In the genomic region with DNA sequence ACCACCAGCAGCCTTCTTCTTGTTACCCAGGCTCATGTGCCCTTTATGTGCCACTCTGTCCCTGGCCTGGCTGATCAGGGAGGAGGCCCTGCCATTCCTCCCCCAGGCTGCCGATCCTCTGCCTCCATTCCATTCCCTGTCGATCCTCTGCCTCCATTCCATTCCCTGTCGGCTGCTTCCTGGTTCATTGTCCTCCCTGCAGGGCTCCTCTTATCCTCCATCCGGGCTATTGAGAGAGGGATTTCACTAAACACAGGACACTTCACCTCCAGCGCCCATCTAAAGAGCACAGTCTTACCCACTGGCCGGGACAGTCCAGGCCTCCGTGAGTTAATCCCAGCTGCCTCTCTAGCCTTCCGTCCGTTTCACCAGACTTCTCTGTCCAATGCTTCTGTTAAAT, we compare ENCODE assay signal across 18 cellular contexts. TPM values are rescaled to one million over a fixed set of nuclear protein-coding genes. Genes with fewer than 3 reads are reported as not detected.
DNase-seq lines count a peak whose midpoint lies in the region; ATAC-seq and TF ChIP-seq lines count a peak whose summit lies in the region.
"Had no signal": no experiment of that assay in that cellular context is flagged by ENCODE, and none has a peak within 500 bp of the region (broad histone marks: within the 10 kb centered on the region; RNA-seq: fewer than 3 reads in every experiment).

No MANE protein-coding gene starts in this region.

- H3K36me3 ChIP-seq in spleen = no peaks in the 10 kb centered on the region
- H3K36me3 ChIP-seq: BE2C, HAP-1 had no signal

- H3K9me3 ChIP-seq in spleen = no peaks in the 10 kb centered on the region
- H3K9me3 ChIP-seq: A549, BE2C, HAP-1 had no signal

- H3K27ac Mint-ChIP-seq in brain (peak overlapping the region in 4 of 5 experiments; percentile 3 to 74 (median 24)), neural crest cell (ENCODE audit: unreplicated experiment) (peak overlapping the region; percentile 41)
- H3K27ac Mint-ChIP-seq: GM23338 had no signal

- peaks cover 0 to 14% (median 0%) of the 10 kb centered on the region in 7 donors for H3K27me3 ChIP-seq in spleen (replicated peaks in 1 of 7)
- H3K27me3 ChIP-seq: BE2C had no signal

- 71 to 86% (median 79%) methylated on average over 9 of the region's 9 CpGs for WGBS in spleen, 5 donors

- H3K4me3 ChIP-seq in spleen = no peak overlapping the region
- H3K4me3 ChIP-seq: A549, GM23338, HAP-1 had no signal

- H3K9me3 Mint-ChIP-seq in brain = peaks cover 0 to 9% (median 0%) of the 10 kb centered on the region in 5 experiments
- H3K9me3 Mint-ChIP-seq in neural crest cell = no peaks in the 10 kb centered on the region
- H3K9me3 Mint-ChIP-seq: CD8-positive, alpha-beta memory T cell; GM23338 had no signal

- no peak for TF ChIP-seq CTCF in brain (conservative IDR thresholded peaks at IDR 0.05)
- no peak for TF ChIP-seq CTCF in neural crest cell (conservative IDR thresholded peaks at IDR 0.05)
- TF ChIP-seq CTCF in spleen (IDR thresholded peaks at IDR 0.05 in 8 of 11, conservative IDR thresholded peaks at IDR 0.05 in 3 of 11) = no peak

- H3K4me1 Mint-ChIP-seq in brain (peaks cover 43% of the 10 kb centered on the region), neural crest cell (peaks cover 21% of the 10 kb centered on the region)
- H3K4me1 Mint-ChIP-seq: CD8-positive, alpha-beta memory T cell had no signal

- no peak overlapping the region for H3K27ac ChIP-seq in spleen
- H3K27ac ChIP-seq: A549 had no signal

- ATAC-seq in GM21360 (IDR thresholded peaks at IDR 0.05; ENCODE audit: unreplicated experiment) = no peak
- ATAC-seq: A549, GM23338 had no signal

- no peak overlapping the region for H3K4me3 Mint-ChIP-seq in brain
- H3K4me3 Mint-ChIP-seq in neural crest cell = no peak overlapping the region
- H3K4me3 Mint-ChIP-seq: CD8-positive, alpha-beta memory T cell; GM23338 had no signal

- H3K27me3 Mint-ChIP-seq in brain (no peaks in the 10 kb centered on the region), neural crest cell (ENCODE audit: low read depth) (no peaks in the 10 kb centered on the region)

- DNase-seq in ELF-1 (ENCODE audit: low read depth, low spot score) = peak; percentile 27
- no peak for DNase-seq in neural crest cell (ENCODE audit: low read depth, low spot score)
- peak; percentile 9 for DNase-seq in spleen
- no peak for DNase-seq in hippocampal formation (lab: John Stamatoyannopoulos, UW)
- no peak for DNase-seq in anterior cingulate cortex (lab: John Stamatoyannopoulos, UW)
- DNase-seq in NCI-H2029 (lab: John Stamatoyannopoulos, UW) = no peak
- DNase-seq: BE2C; Calu3; CD8-positive, alpha-beta memory T cell; DMS 273 treated with DMSO at 0.1 percent for 48 hours had no signal

- no peaks in the 10 kb centered on the region for H3K36me3 Mint-ChIP-seq in brain
- H3K36me3 Mint-ChIP-seq in neural crest cell (ENCODE audit: low read depth) = no peaks in the 10 kb centered on the region
- H3K36me3 Mint-ChIP-seq: CD8-positive, alpha-beta memory T cell had no signal

- intact Hi-C loops in spleen (cut with DNase I; ENCODE audit: low total_unique reads) = no loop called here

- no peaks in the 10 kb centered on the region for H3K4me1 ChIP-seq in spleen
- H3K4me1 ChIP-seq: BE2C, HAP-1 had no signal

- no peak for TF ChIP-seq POLR2A in spleen (IDR thresholded peaks at IDR 0.05)

RNA-seq across cellular contexts. Expression of a gene that starts 7.7 kb away (rescaled TPM):
- polyA plus RNA-seq in brain (ENCODE audit: insufficient read depth, low read depth, low replicate concordance) = not detected
- total RNA-seq in neural crest cell = not detected in 2 replicates
- total RNA-seq in spleen = not detected
- polyA plus RNA-seq in spleen = not detected
- total RNA-seq: Calu3; CD8-positive, alpha-beta memory T cell; Daoy; GM23338; HT1080 had no signal
- polyA plus RNA-seq: A549; AG04450; CD8-positive, alpha-beta memory T cell; GM23338 had no signal

RNA-seq across cellular contexts. Expression of a gene that starts 26.1 kb away (rescaled TPM):
- polyA plus RNA-seq in brain (ENCODE audit: insufficient read depth, low read depth, low replicate concordance) (not detected), spleen (not detected)
- total RNA-seq in neural crest cell (not detected in 2 replicates), spleen (not detected)
- total RNA-seq: Calu3; CD8-positive, alpha-beta memory T cell; Daoy; HT1080 had no signal
- polyA plus RNA-seq: A549; AG04450; CD8-positive, alpha-beta memory T cell had no signal

Comparison
In these comparisons a context has a peak if more than half of its experiments do, and no peak if none do; other contexts are left out.
1. DNase-seq: peak in ELF-1 (single experiment) and spleen (single experiment); none in neural crest cell (single experiment), hippocampal formation (0 of 2), anterior cingulate cortex (0 of 58) and NCI-H2029 (single experiment).